In genomic region chr7:65475734-65476319, GRCh38 we compare ENCODE assay signal across 8 cellular contexts.
DNase-seq lines count a peak whose midpoint lies in the region; ATAC-seq and TF ChIP-seq lines count a peak whose summit lies in the region.

No MANE protein-coding gene starts in this region.

- no peaks in the 10 kb centered on the region for H3K79me1 ChIP-seq in mesendoderm (ENCODE audit: low read length)

- no peak overlapping the region for H2BK120ac ChIP-seq in mesendoderm (ENCODE audit: low read depth, low read length)

- H3K4me2 ChIP-seq in mammary epithelial cell (ENCODE audit: insufficient read depth, low read depth, low read length) (no peak overlapping the region), mesendoderm (ENCODE audit: low read length) (no peak overlapping the region)

- TF ChIP-seq POLR2A in lower leg skin (IDR thresholded peaks at IDR 0.05): no peak

- no peak overlapping the region for H3K27ac ChIP-seq in mammary epithelial cell (ENCODE audit: insufficient read depth, low read depth, low read length)
- no peak overlapping the region for H3K27ac ChIP-seq in mesendoderm (ENCODE audit: low read depth, low read length)

- no peak overlapping the region for H2BK15ac ChIP-seq in mesendoderm (replicated peaks; ENCODE audit: low read depth)

- H3K4me3 ChIP-seq in mammary epithelial cell (replicated peaks in 1 of 3; ENCODE audit: insufficient read depth in 1 of 3, low read depth in 2 of 3, low read length in 3 of 3) (no peak overlapping the region), mesendoderm (ENCODE audit: low read length) (no peak overlapping the region), lower leg skin (ENCODE audit: low read depth, poor library complexity, severe bottlenecking) (no peak overlapping the region)

- H2AFZ ChIP-seq in mammary epithelial cell (ENCODE audit: low read depth, low read length): no peak overlapping the region

- TF ChIP-seq CTCF in mammary epithelial cell (conservative IDR thresholded peaks at IDR 0.05 in 1 of 2, IDR thresholded peaks at IDR 0.05 in 1 of 2; ENCODE audit: extremely low read depth in 1 of 2, insufficient read depth in 1 of 2, low read depth in 1 of 2, low read length in 2 of 2) (no peak), lower leg skin (IDR thresholded peaks at IDR 0.05) (no peak)

- H3K4ac ChIP-seq in mesendoderm (ENCODE audit: low read depth, low read length): no peak overlapping the region

- H3K36me3 ChIP-seq in mammary epithelial cell (ENCODE audit: insufficient read depth, low read length) (no peaks in the 10 kb centered on the region), mesendoderm (ENCODE audit: control insufficient read depth, insufficient read depth, low read length) (no peaks in the 10 kb centered on the region)

- H3K18ac ChIP-seq in mesendoderm (ENCODE audit: low read length): no peak overlapping the region

- no peak overlapping the region for H4K5ac ChIP-seq in mesendoderm (ENCODE audit: low read length)

- no peak overlapping the region for H4K8ac ChIP-seq in mesendoderm (ENCODE audit: low read depth, low read length)

- H3K79me2 ChIP-seq in mammary epithelial cell (ENCODE audit: insufficient read depth, low read length) (no peaks in the 10 kb centered on the region), mesendoderm (ENCODE audit: control insufficient read depth, insufficient read depth, low read length) (no peaks in the 10 kb centered on the region)

- H2AK5ac ChIP-seq in mesendoderm (ENCODE audit: low read length): no peak overlapping the region

- DNase-seq in ELR (ENCODE audit: low read depth) (peak; percentile 2), mammary epithelial cell (peak; percentile 58), mesendoderm (no peak), lower leg skin (ENCODE audit: low spot score in 2 of 2) (no peak), globus pallidus (ENCODE audit: low spot score) (no peak)
- DNase-seq in stimulated activated CD4-positive, alpha-beta T cell treated with anti-CD3 and anti-CD28 coated beads, Interleukin-2, amount 100 ng/mL, for 24 hours: no peak

- H3K23ac ChIP-seq in mesendoderm (ENCODE audit: low read length): no peak overlapping the region

- H3K27me3 ChIP-seq in mammary epithelial cell (ENCODE audit: insufficient read depth, low read length) (no peaks in the 10 kb centered on the region), mesendoderm (ENCODE audit: insufficient read depth, low read length, poor library complexity) (no peaks in the 10 kb centered on the region)

- H4K20me1 ChIP-seq in mammary epithelial cell (ENCODE audit: insufficient read depth, low read length): no peaks in the 10 kb centered on the region

- BruUV-seq in mammary epithelial cell (replicated peaks; lab: Mats Ljungman, UMichigan): no TSS peak

- no peaks in the 10 kb centered on the region for H3K9me3 ChIP-seq in mammary epithelial cell (replicated peaks; ENCODE audit: insufficient read depth, low read length)

- no peak overlapping the region for H3K56ac ChIP-seq in mesendoderm (ENCODE audit: low read length)

- intact Hi-C loops in mammary epithelial cell (cut with micrococcal nuclease) (no loop called here), lower leg skin (cut with DNase I; ENCODE audit: low total_unique reads) (no loop called here)

- dilution Hi-C loops in mammary epithelial cell (cut with HindIII; ENCODE audit: low sequenced_read_pairs): no loop called here

- in situ Hi-C loops in mammary epithelial cell (cut with MboI; ENCODE audit: low sequenced_read_pairs in 2 of 2): no loop called here

- no peak overlapping the region for H3K9ac ChIP-seq in mammary epithelial cell (ENCODE audit: insufficient read depth, low read length)
- no peak overlapping the region for H3K9ac ChIP-seq in mesendoderm (ENCODE audit: low read length)

- no peak overlapping the region for H2BK5ac ChIP-seq in mesendoderm (ENCODE audit: low read length)

- H3K4me1 ChIP-seq in mammary epithelial cell (ENCODE audit: insufficient read depth, low read length) (peaks cover 8% of the 10 kb centered on the region), mesendoderm (ENCODE audit: control insufficient read depth, low read depth, low read length) (no peaks in the 10 kb centered on the region)

- CTCF ChIA-PET in mammary epithelial cell (lab: Charles Lee; ENCODE audit: low non-redundant PET): no interaction called here

- ATAC-seq in GM21367 (IDR thresholded peaks at IDR 0.05; ENCODE audit: unreplicated experiment) (peak; percentile 94), HG03571 (IDR thresholded peaks at IDR 0.05; ENCODE audit: unreplicated experiment) (peak; percentile 93)

- 33% methylated on average over 3 of the region's 8 CpGs for WGBS in mammary epithelial cell (ENCODE audit: low coverage, missing lambda C conversion rate)
- no CpG with 5 or more reads among the region's 8 CpGs for WGBS in mesendoderm (ENCODE audit: extremely low coverage, insufficient coverage, low lambda C conversion rate)
- whole genome bisulfite sequencing in lower leg skin, 2 donors: 58 to 61% methylated on average over 8 of the region's 8 CpGs

Comparison
In these comparisons a context has a peak if more than half of its experiments do, and no peak if none do; other contexts are left out.
1. DNase-seq: peak in ELR (single experiment) and mammary epithelial cell (single experiment); none in mesendoderm (single experiment), stimulated activated CD4-positive, alpha-beta T cell treated with anti-CD3 and anti-CD28 coated beads, Interleukin-2, amount 100 ng/mL, for 24 hours (0 of 2), lower leg skin (0 of 2) and globus pallidus (single experiment).